In genomic region chr1:110643886-110644285, GRCh38 we compare ENCODE assay signal across 20 cellular contexts. TPM values are rescaled to one million over a fixed set of nuclear protein-coding genes. Genes with fewer than 3 reads are reported as not detected.
DNase-seq lines count a peak whose midpoint lies in the region; ATAC-seq and TF ChIP-seq lines count a peak whose summit lies in the region.
"Had no signal": no experiment of that assay in that cellular context is flagged by ENCODE, and none has a peak within 500 bp of the region (broad histone marks: within the 10 kb centered on the region; RNA-seq: fewer than 3 reads in every experiment).

No MANE protein-coding gene starts in this region.

- H3K9me3 Mint-ChIP-seq in natural killer cell treated with Interleukin-12 subunit alpha and Interleukin-12 subunit beta and Interleukin-15 and Interleukin-18, amount 100 ng/mL, for 72 hours, result peaks cover 17% of the 10 kb centered on the region
- H3K9me3 Mint-ChIP-seq in natural killer cell (peaks cover 2 to 6% of the 10 kb centered on the region in 2 donors), H9 (no peaks in the 10 kb centered on the region)
- H3K9me3 Mint-ChIP-seq: HFFc6 had no signal

- H3K56ac ChIP-seq in H9 (ENCODE audit: insufficient read length, low read depth, low read length), result no peak overlapping the region

- no peaks in the 10 kb centered on the region for H3K36me3 ChIP-seq in effector memory CD4-positive, alpha-beta T cell (ENCODE audit: control insufficient read depth, insufficient read depth, low read length)
- H3K36me3 ChIP-seq: heart left ventricle, spleen, uterus had no signal

- H3K4me3 Mint-ChIP-seq in natural killer cell treated with Interleukin-12 subunit alpha and Interleukin-12 subunit beta and Interleukin-15 and Interleukin-18, amount 100 ng/mL, for 72 hours, result peak overlapping the region; percentile 47
- H3K4me3 Mint-ChIP-seq in natural killer cell (no peak overlapping the region), H9 (no peak overlapping the region)
- H3K4me3 Mint-ChIP-seq: HFFc6; stimulated activated naive CD8-positive, alpha-beta T cell treated with anti-CD3 and anti-CD28 coated beads, Interleukin-15, amount 100 ng/mL, for 72 hours had no signal

- no peak overlapping the region for H3K14ac ChIP-seq in H9 (ENCODE audit: insufficient read depth, low read length)

- H3K9me3 ChIP-seq in effector memory CD4-positive, alpha-beta T cell (ENCODE audit: control insufficient read depth, low read length), result no peaks in the 10 kb centered on the region
- H3K9me3 ChIP-seq in H9 (ENCODE audit: control insufficient read depth, low read depth, low read length), result no peaks in the 10 kb centered on the region
- H3K9me3 ChIP-seq: heart left ventricle, mucosa of descending colon, spleen, uterus had no signal

- no peak overlapping the region for H2AK5ac ChIP-seq in H9 (ENCODE audit: insufficient read length, low read length)

- no peak overlapping the region for H4K8ac ChIP-seq in H9 (replicated peaks; ENCODE audit: insufficient read length, low read depth, low read length)

- H3K4me1 ChIP-seq in effector memory CD4-positive, alpha-beta T cell (ENCODE audit: control insufficient read depth, insufficient read depth, low read length, poor library complexity, severe bottlenecking), result peaks cover 66% of the 10 kb centered on the region
- no peaks in the 10 kb centered on the region for H3K4me1 ChIP-seq in H9 (ENCODE audit: insufficient read depth, low read length)

- peak overlapping the region; percentile 16 for H3K27ac ChIP-seq in effector memory CD4-positive, alpha-beta T cell (ENCODE audit: insufficient read depth, low read length, poor library complexity, severe bottlenecking)
- H3K27ac ChIP-seq in H9 (ENCODE audit: insufficient read length, low read depth, low read length), result no peak overlapping the region
- H3K27ac ChIP-seq: HL-60, KMS-11, uterus had no signal

- WGBS in H9 (ENCODE audit: extremely low coverage, insufficient read length, low lambda C conversion rate), result no CpG with 5 or more reads among the region's 4 CpGs

- H3K4me1 Mint-ChIP-seq in natural killer cell treated with Interleukin-12 subunit alpha and Interleukin-12 subunit beta and Interleukin-15 and Interleukin-18, amount 100 ng/mL, for 72 hours (ENCODE audit: low read depth in 2 of 2), result peaks cover 47 to 54% of the 10 kb centered on the region in 2 donors
- H3K4me1 Mint-ChIP-seq in natural killer cell (peaks cover 42 to 44% of the 10 kb centered on the region in 2 donors), H9 (no peaks in the 10 kb centered on the region)

- no peak overlapping the region for H2BK20ac ChIP-seq in H9 (ENCODE audit: low read depth, low read length, poor library complexity, severe bottlenecking)

- no peak overlapping the region for H3K27ac Mint-ChIP-seq in natural killer cell treated with Interleukin-12 subunit alpha and Interleukin-12 subunit beta and Interleukin-15 and Interleukin-18, amount 100 ng/mL, for 72 hours
- H3K27ac Mint-ChIP-seq in natural killer cell, result no peak overlapping the region
- H3K27ac Mint-ChIP-seq in H9, result no peak overlapping the region
- H3K27ac Mint-ChIP-seq: activated T-helper 17 cell treated with anti-CD3 and anti-CD28 coated beads, Interleukin-2, amount 50 U/mL, for 72 hours; HFFc6 had no signal

- no peak overlapping the region for H3T11ph ChIP-seq in H9 (ENCODE audit: low read length)

- H3K4me3 ChIP-seq in effector memory CD4-positive, alpha-beta T cell (ENCODE audit: insufficient read depth, low read depth, low read length, poor library complexity, severe bottlenecking), result no peak overlapping the region
- H3K4me3 ChIP-seq: heart left ventricle, mucosa of descending colon, spleen, uterus had no signal

- H3K79me2 ChIP-seq in H9 (ENCODE audit: insufficient read depth, low read length), result no peaks in the 10 kb centered on the region

- H3K4ac ChIP-seq in H9 (ENCODE audit: low read depth, low read length), result no peak overlapping the region

- H4K91ac ChIP-seq in H9 (ENCODE audit: insufficient read length, low read depth, low read length), result no peak overlapping the region

- no peaks in the 10 kb centered on the region for H4K20me1 ChIP-seq in H9 (ENCODE audit: control insufficient read depth, insufficient read depth, insufficient read length)

- no peak overlapping the region for H2BK120ac ChIP-seq in H9 (ENCODE audit: low read depth, low read length, poor library complexity, severe bottlenecking)

- H2BK15ac ChIP-seq in H9 (ENCODE audit: low read depth, low read length), result no peak overlapping the region

- no peak overlapping the region for H2BK12ac ChIP-seq in H9 (ENCODE audit: insufficient read length, low read depth, low read length)

- DNase-seq in natural killer cell treated with Interleukin-12 subunit alpha and Interleukin-12 subunit beta and Interleukin-15 and Interleukin-18, amount 100 ng/mL, for 72 hours (ENCODE audit: low spot score), result no peak
- DNase-seq in natural killer cell (no peak), NOMO-1 treated with DMSO at 0.1 percent for 48 hours (lab: John Stamatoyannopoulos, UW; ENCODE audit: unreplicated experiment) (peak; percentile 65), H9 (no peak), middle frontal gyrus (ENCODE audit: extremely low spot score, low spot score) (no peak), islet precursor cell (no peak)
- DNase-seq in effector memory CD4-positive, alpha-beta T cell, result no peak
- DNase-seq in stimulated activated naive CD8-positive, alpha-beta T cell treated with anti-CD3 and anti-CD28 coated beads, Interleukin-15, Interleukin-2, amounts not matched to agents 100 U/mL and 50 U/mL, for 24 hours, result no peak
- DNase-seq: heart left ventricle; HFFc6; kidney glomerular epithelial cell; mucosa of descending colon; NCI-H1694 treated with DMSO at 0.1 percent for 48 hours; NCI-H524 treated with DMSO at 0.1 percent for 48 hours; spleen; stimulated activated naive CD8-positive, alpha-beta T cell treated with anti-CD3 and anti-CD28 coated beads, Interleukin-15, amount 100 ng/mL, for 72 hours; uterus had no signal

- H3K9ac ChIP-seq in H9 (ENCODE audit: extremely low read depth, insufficient read length, low read length), result no peak overlapping the region
- H3K9ac ChIP-seq: KMS-11 had no signal

- H2AFZ ChIP-seq in H9 (ENCODE audit: low read length), result no peak overlapping the region

- no peaks in the 10 kb centered on the region for H3K27me3 Mint-ChIP-seq in natural killer cell treated with Interleukin-12 subunit alpha and Interleukin-12 subunit beta and Interleukin-15 and Interleukin-18, amount 100 ng/mL, for 72 hours
- no peaks in the 10 kb centered on the region for H3K27me3 Mint-ChIP-seq in natural killer cell (ENCODE audit: low read depth in 2 of 2)
- peaks cover 13% of the 10 kb centered on the region for H3K27me3 Mint-ChIP-seq in H9 (ENCODE audit: low read depth)
- H3K27me3 Mint-ChIP-seq: activated T-helper 17 cell treated with anti-CD3 and anti-CD28 coated beads, Interleukin-2, amount 50 U/mL, for 72 hours; stimulated activated naive CD8-positive, alpha-beta T cell treated with anti-CD3 and anti-CD28 coated beads, Interleukin-15, amount 100 ng/mL, for 72 hours had no signal

- no peak overlapping the region for H3K4me2 ChIP-seq in H9 (ENCODE audit: insufficient read depth, insufficient read length, low read length)
- H3K4me2 ChIP-seq: KMS-11 had no signal

- no peak overlapping the region for H3K23ac ChIP-seq in H9 (ENCODE audit: insufficient read length, low read depth, low read length)

- H3K23me2 ChIP-seq in H9 (ENCODE audit: insufficient read length, low read depth, low read length, poor library complexity, severe bottlenecking), result no peaks in the 10 kb centered on the region

- no peak for ATAC-seq in natural killer cell treated with Interleukin-12 subunit alpha and Interleukin-12 subunit beta and Interleukin-15 and Interleukin-18, amount 100 ng/mL, for 72 hours
- ATAC-seq in natural killer cell, result no peak
- ATAC-seq in stimulated activated naive CD8-positive, alpha-beta T cell treated with anti-CD3 and anti-CD28 coated beads, Interleukin-15, Interleukin-2, amounts not matched to agents 100 U/mL and 50 U/mL, for 24 hours, result no peak
- ATAC-seq: activated T-helper 17 cell treated with anti-CD3 and anti-CD28 coated beads, Interleukin-2, amount 50 U/mL, for 72 hours; heart left ventricle; mucosa of descending colon; stimulated activated naive CD8-positive, alpha-beta T cell treated with anti-CD3 and anti-CD28 coated beads, Interleukin-15, amount 100 ng/mL, for 72 hours had no signal

- H3K79me1 ChIP-seq in H9 (ENCODE audit: insufficient read depth, low read depth, low read length, poor library complexity, severe bottlenecking), result no peaks in the 10 kb centered on the region

- peaks cover 14% of the 10 kb centered on the region for H3K36me3 Mint-ChIP-seq in natural killer cell treated with Interleukin-12 subunit alpha and Interleukin-12 subunit beta and Interleukin-15 and Interleukin-18, amount 100 ng/mL, for 72 hours
- H3K36me3 Mint-ChIP-seq in natural killer cell, result no peaks in the 10 kb centered on the region
- no peaks in the 10 kb centered on the region for H3K36me3 Mint-ChIP-seq in H9 (ENCODE audit: insufficient read depth in 1 of 3, low read depth in 3 of 3)

- H2BK5ac ChIP-seq in H9 (ENCODE audit: insufficient read length, low read length), result no peak overlapping the region

- TF ChIP-seq CTCF in natural killer cell (IDR thresholded peaks at IDR 0.05) (no peak), H9 (conservative IDR thresholded peaks at IDR 0.05) (no peak)

- intact Hi-C loops in natural killer cell (cut with micrococcal nuclease), result no loop called here

- no peaks in the 10 kb centered on the region for H3K27me3 ChIP-seq in effector memory CD4-positive, alpha-beta T cell (replicated peaks; ENCODE audit: control insufficient read depth, insufficient read depth, low read length, poor library complexity, severe bottlenecking)
- H3K27me3 ChIP-seq in H9 (ENCODE audit: insufficient read depth, low read length), result no peaks in the 10 kb centered on the region
- H3K27me3 ChIP-seq: heart left ventricle, spleen, uterus had no signal

- H4K5ac ChIP-seq in H9 (ENCODE audit: insufficient read length, low read depth, low read length), result no peak overlapping the region

- H3K18ac ChIP-seq in H9 (ENCODE audit: insufficient read length, low read depth, low read length), result no peak overlapping the region

RNA-seq across cellular contexts. Expression of gene KCNA3, which starts 30.9 kb away (rescaled TPM):
- 100 to 1,000 TPM in 1 of 2 donors, 10 to 100 TPM in 1; 65.7 to 105 TPM for total RNA-seq in natural killer cell treated with Interleukin-12 subunit alpha and Interleukin-12 subunit beta and Interleukin-15 and Interleukin-18, amount 100 ng/mL, for 72 hours
- total RNA-seq in natural killer cell (10 to 100 TPM; 19.7 to 36.2 (median 30.3) TPM), H9 (2021) (0.68 and 0.92 TPM in 2 replicates)
- total RNA-seq: HFFc6 had no signal

RNA-seq across cellular contexts. Expression of gene KCNA2, which starts 37.7 kb away (rescaled TPM):
- under 1 TPM; 0.62 to 0.92 TPM for total RNA-seq in natural killer cell treated with Interleukin-12 subunit alpha and Interleukin-12 subunit beta and Interleukin-15 and Interleukin-18, amount 100 ng/mL, for 72 hours
- total RNA-seq in natural killer cell, result 1 to 10 TPM in 1 of 3 donors, under 1 TPM in 2; 0.07 to 2.6 (median 0.26) TPM
- total RNA-seq in H9 (2021), result 0.33 and 0.37 TPM in 2 replicates
- total RNA-seq: HFFc6 had no signal

Comparison
In these comparisons a context has a peak if more than half of its experiments do, and no peak if none do; other contexts are left out.
1. RNA of gene KCNA3, which starts 30.9 kb away (total RNA-seq): 65.7 to 105 TPM in natural killer cell treated with Interleukin-12 subunit alpha and Interleukin-12 subunit beta and Interleukin-15 and Interleukin-18, amount 100 ng/mL, for 72 hours and 19.7 to 36.2 TPM in natural killer cell; 0.68 to 0.92 TPM in H9; every median in the first group is over 10 times any median in the second.